7 cellular contexts compared by ENCODE assay signal in genomic region chr6:87154641-87155271, GRCh38. TPM values are rescaled to one million over a fixed set of nuclear protein-coding genes. Genes with fewer than 3 reads are reported as not detected.
DNase-seq lines count a peak whose midpoint lies in the region; ATAC-seq and TF ChIP-seq lines count a peak whose summit lies in the region.

No MANE protein-coding gene starts in this region.

- CTCF ChIA-PET in GM10248 (lab: Yijun Ruan, JAX) = interaction anchor here (1.3 to 1.7 kb wide), 2 partner anchors 18 to 88 kb away, joined by 3 to 4 read pairs; no protein-coding TSS in a partner anchor
- CTCF ChIA-PET in Panc1 (lab: Charles Lee) = no interaction called here

- peaks cover 4% of the 10 kb centered on the region; the same call in 1 of the 2 replicates for H3K36me3 ChIP-seq in Panc1 (ENCODE audit: control insufficient read depth, insufficient read depth, low read length)
- no peaks in the 10 kb centered on the region for H3K36me3 ChIP-seq in gastrocnemius medialis

- POLR2A ChIA-PET in GM10248 (lab: Yijun Ruan, JAX) = no interaction called here
- POLR2A ChIA-PET in Panc1 (lab: Charles Lee) = no interaction called here

- 0% methylated on average over 19 of the region's 19 CpGs for WGBS in adipose tissue, 3 donors
- WGBS in right cardiac atrium = under 1% methylated on average over 19 of the region's 19 CpGs

- peak; percentile 73 for DNase-seq in GM10248 (ENCODE audit: extremely low spot score)
- DNase-seq in HuH-7 (ENCODE audit: low spot score) = peak; percentile 65
- no peak for DNase-seq in Panc1 (ENCODE audit: low read depth, low spot score)
- no peak for DNase-seq in right cardiac atrium
- peak in 1 of 2 donors; percentile 48 for DNase-seq in gastrocnemius medialis

- TSS peak; percentile 91 for BruUV-seq in Panc1 (replicated peaks; lab: Mats Ljungman, UMichigan)

- in situ Hi-C loops in Panc1 (cut with HindIII; ENCODE audit: low pct_unique_long_range_greater_than_20kb, low sequenced_read_pairs) (no loop called here), gastrocnemius medialis (cut with MboI; ENCODE audit: low sequenced_read_pairs in 4 of 4) (no loop called here)

- H3K4me3 ChIP-seq in Panc1 (ENCODE audit: low read depth in 2 of 2, low read length in 2 of 2) (peak overlapping the region; percentile 78 to 91), right cardiac atrium (ENCODE audit: low read length) (peak overlapping the region; percentile 71), gastrocnemius medialis (peak overlapping the region; percentile 83 to 98 (median 92))

- peak overlapping the region; percentile 97 for H3K27ac ChIP-seq in Panc1 (ENCODE audit: low read length)
- peak overlapping the region; percentile 48 for H3K27ac ChIP-seq in adipose tissue (ENCODE audit: low read depth, low read length)
- H3K27ac ChIP-seq in right cardiac atrium (ENCODE audit: low read length) = peak overlapping the region; percentile 98
- peak overlapping the region; percentile 96 to 98 (median 96) for H3K27ac ChIP-seq in gastrocnemius medialis

- intact Hi-C loops in Panc1 (cut with micrococcal nuclease; ENCODE audit: unreplicated experiment) (loop anchor here (10.0 kb wide), 1 partner anchor 70 kb away; no protein-coding TSS in a partner anchor), right cardiac atrium (cut with DNase I) (loop anchor here in 1 of 4 donors (10.0 kb wide), 1 partner anchor 80 kb away; no protein-coding TSS in a partner anchor), gastrocnemius medialis (cut with DNase I; ENCODE audit: low total_unique reads) (loop anchor here (2.0 to 10.0 kb wide), 7 partner anchors 83 to 1810 kb away; partner anchors contain the start of genes AKIRIN2, CFAP206, RNGTT and SLC35A1)

- H3K27me3 ChIP-seq in Panc1 (ENCODE audit: control insufficient read depth, insufficient read depth, low read length) (no peaks in the 10 kb centered on the region), right cardiac atrium (ENCODE audit: control insufficient read depth, insufficient read depth) (no peaks in the 10 kb centered on the region), gastrocnemius medialis (no peaks in the 10 kb centered on the region)

- H3K9me3 ChIP-seq in Panc1 (ENCODE audit: control insufficient read depth, insufficient read depth, low read depth, low read length) (no peaks in the 10 kb centered on the region), right cardiac atrium (ENCODE audit: control insufficient read depth, low read length) (no peaks in the 10 kb centered on the region), gastrocnemius medialis (no peaks in the 10 kb centered on the region)

- TF ChIP-seq CTCF in GM10248 (IDR thresholded peaks at IDR 0.05; ENCODE audit: control extremely low read depth, extremely low read depth, low read depth, missing control alignments) (no peak), Panc1 (IDR thresholded peaks at IDR 0.05) (no peak), gastrocnemius medialis (IDR thresholded peaks at IDR 0.05 in 4 of 5, conservative IDR thresholded peaks at IDR 0.05 in 1 of 5) (no peak)

- peaks cover 25% of the 10 kb centered on the region for H3K4me1 ChIP-seq in Panc1 (ENCODE audit: control insufficient read depth, insufficient read depth, low read length)
- H3K4me1 ChIP-seq in right cardiac atrium (ENCODE audit: control insufficient read depth, insufficient read depth, low read length) = no peaks in the 10 kb centered on the region
- peaks cover 44 to 52% of the 10 kb centered on the region in 2 donors for H3K4me1 ChIP-seq in gastrocnemius medialis

- ATAC-seq in GM21576 (IDR thresholded peaks at IDR 0.05; ENCODE audit: unreplicated experiment) (peak; percentile 64), Panc1 (peak; percentile 66), right cardiac atrium (peak; percentile 65 to 68), gastrocnemius medialis (peak; percentile 71 to 75)

- TF ChIP-seq POLR2A in gastrocnemius medialis (IDR thresholded peaks at IDR 0.05) = peak in 1 of 2 donors; percentile 71

RNA-seq across cellular contexts. Expression of gene ZNF292, which starts 0.6 kb away (rescaled TPM):
- total RNA-seq in Panc1 (2021; ENCODE audit: unreplicated experiment) = 38.2 TPM
- 12.2 TPM for polyA plus RNA-seq in Panc1 (2012; ENCODE audit: insufficient read length)
- 1 to 10 TPM; 2.5 to 3.6 (median 3.3) TPM for polyA plus RNA-seq in adipose tissue
- total RNA-seq in right cardiac atrium = 10 to 100 TPM; 46.7 to 58.3 (median 48.7) TPM
- polyA plus RNA-seq in right cardiac atrium = 5.8 TPM
- 10 to 100 TPM; 10.7 to 21.7 (median 11.5) TPM for total RNA-seq in gastrocnemius medialis

RNA-seq across cellular contexts. Expression of gene CGA, which starts 59.9 kb away (rescaled TPM):
- total RNA-seq in Panc1 (2021; ENCODE audit: unreplicated experiment) (not detected), right cardiac atrium (under 1 TPM in 2 of 4 donors, not detected in 2; 0.50 to 0.94 TPM), gastrocnemius medialis (not detected)
- not detected for polyA plus RNA-seq in Panc1 (2012; ENCODE audit: insufficient read length)
- polyA plus RNA-seq in adipose tissue (under 1 TPM in 1 of 3 donors, not detected in 2; 0.08 TPM), right cardiac atrium (0.41 TPM)

Comparison
In these comparisons a context has a peak if more than half of its experiments do, and no peak if none do; other contexts are left out.
1. DNase-seq: peak in GM10248 (single experiment) and HuH-7 (single experiment); none in Panc1 (single experiment) and right cardiac atrium (0 of 3).
2. H3K27ac ChIP-seq: peak in every context shown above with its lines; median percentile 98 in right cardiac atrium; 97 in Panc1; 96 in gastrocnemius medialis; 48 in adipose tissue.
3. Peak in every context shown above with its lines, with median percentiles within 50 percentile points of each other: ATAC-seq and H3K4me3 ChIP-seq.